ENCODE assay signal across 1 cellular context in the genomic region with DNA sequence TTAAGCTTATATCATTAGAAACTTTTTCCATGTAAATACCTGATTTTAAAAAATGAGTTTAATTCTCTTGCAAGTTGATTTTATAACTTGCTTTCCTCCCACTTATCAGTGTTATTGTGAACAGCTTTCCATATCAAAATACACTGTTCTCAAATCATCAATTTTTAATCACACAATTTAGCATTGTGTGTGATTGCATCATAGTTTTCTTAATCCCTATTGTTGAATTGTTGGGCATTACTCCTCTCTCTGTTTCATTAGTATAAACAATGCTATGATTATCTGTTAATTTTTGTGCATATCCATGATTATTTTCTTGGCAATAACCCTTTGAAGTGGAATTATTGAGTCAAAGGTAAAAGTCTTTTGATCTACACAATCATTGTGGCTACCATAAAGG.
TF ChIP-seq lines count a peak whose summit lies in the region.

No MANE protein-coding gene starts in this region.

TF ChIP-seq in GM23338, 12 proteins besides CTCF, POLR2A, EP300 and RAD21 (continued from another document):
- TF ChIP-seq, protein P1, sequence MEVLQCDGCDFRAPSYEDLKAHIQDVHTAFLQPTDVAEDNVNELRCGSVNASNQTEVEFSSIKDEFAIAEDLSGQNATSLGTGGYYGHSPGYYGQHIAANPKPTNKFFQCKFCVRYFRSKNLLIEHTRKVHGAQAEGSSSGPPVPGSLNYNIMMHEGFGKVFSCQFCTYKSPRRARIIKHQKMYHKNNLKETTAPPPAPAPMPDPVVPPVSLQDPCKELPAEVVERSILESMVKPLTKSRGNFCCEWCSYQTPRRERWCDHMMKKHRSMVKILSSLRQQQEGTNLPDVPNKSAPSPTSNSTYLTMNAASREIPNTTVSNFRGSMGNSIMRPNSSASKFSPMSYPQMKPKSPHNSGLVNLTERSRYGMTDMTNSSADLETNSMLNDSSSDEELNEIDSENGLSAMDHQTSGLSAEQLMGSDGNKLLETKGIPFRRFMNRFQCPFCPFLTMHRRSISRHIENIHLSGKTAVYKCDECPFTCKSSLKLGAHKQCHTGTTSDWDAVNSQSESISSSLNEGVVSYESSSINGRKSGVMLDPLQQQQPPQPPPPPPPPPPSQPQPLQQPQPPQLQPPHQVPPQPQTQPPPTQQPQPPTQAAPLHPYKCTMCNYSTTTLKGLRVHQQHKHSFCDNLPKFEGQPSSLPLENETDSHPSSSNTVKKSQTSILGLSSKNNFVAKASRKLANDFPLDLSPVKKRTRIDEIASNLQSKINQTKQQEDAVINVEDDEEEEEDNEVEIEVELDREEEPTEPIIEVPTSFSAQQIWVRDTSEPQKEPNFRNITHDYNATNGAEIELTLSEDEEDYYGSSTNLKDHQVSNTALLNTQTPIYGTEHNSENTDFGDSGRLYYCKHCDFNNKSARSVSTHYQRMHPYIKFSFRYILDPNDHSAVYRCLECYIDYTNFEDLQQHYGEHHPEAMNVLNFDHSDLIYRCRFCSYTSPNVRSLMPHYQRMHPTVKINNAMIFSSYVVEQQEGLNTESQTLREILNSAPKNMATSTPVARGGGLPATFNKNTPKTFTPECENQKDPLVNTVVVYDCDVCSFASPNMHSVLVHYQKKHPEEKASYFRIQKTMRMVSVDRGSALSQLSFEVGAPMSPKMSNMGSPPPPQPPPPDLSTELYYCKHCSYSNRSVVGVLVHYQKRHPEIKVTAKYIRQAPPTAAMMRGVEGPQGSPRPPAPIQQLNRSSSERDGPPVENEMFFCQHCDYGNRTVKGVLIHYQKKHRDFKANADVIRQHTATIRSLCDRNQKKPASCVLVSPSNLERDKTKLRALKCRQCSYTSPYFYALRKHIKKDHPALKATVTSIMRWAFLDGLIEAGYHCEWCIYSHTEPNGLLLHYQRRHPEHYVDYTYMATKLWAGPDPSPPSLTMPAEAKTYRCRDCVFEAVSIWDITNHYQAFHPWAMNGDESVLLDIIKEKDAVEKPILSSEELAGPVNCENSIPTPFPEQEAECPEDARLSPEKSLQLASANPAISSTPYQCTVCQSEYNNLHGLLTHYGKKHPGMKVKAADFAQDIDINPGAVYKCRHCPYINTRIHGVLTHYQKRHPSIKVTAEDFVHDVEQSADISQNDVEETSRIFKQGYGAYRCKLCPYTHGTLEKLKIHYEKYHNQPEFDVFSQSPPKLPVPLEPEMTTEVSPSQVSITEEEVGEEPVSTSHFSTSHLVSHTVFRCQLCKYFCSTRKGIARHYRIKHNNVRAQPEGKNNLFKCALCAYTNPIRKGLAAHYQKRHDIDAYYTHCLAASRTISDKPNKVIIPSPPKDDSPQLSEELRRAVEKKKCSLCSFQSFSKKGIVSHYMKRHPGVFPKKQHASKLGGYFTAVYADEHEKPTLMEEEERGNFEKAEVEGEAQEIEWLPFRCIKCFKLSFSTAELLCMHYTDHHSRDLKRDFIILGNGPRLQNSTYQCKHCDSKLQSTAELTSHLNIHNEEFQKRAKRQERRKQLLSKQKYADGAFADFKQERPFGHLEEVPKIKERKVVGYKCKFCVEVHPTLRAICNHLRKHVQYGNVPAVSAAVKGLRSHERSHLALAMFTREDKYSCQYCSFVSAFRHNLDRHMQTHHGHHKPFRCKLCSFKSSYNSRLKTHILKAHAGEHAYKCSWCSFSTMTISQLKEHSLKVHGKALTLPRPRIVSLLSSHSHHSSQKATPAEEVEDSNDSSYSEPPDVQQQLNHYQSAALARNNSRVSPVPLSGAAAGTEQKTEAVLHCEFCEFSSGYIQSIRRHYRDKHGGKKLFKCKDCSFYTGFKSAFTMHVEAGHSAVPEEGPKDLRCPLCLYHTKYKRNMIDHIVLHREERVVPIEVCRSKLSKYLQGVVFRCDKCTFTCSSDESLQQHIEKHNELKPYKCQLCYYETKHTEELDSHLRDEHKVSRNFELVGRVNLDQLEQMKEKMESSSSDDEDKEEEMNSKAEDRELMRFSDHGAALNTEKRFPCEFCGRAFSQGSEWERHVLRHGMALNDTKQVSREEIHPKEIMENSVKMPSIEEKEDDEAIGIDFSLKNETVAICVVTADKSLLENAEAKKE (CRISPR knock-in tag; IDR thresholded peaks at IDR 0.05): no peak
- TF ChIP-seq POLR2AphosphoS5 (IDR thresholded peaks at IDR 0.05; ENCODE audit: low read depth) (no peak), ZNF114 (CRISPR knock-in tag; IDR thresholded peaks at IDR 0.05) (no peak)
